Comparison of ENCODE assay signal across 2 cellular contexts in the genomic region with DNA sequence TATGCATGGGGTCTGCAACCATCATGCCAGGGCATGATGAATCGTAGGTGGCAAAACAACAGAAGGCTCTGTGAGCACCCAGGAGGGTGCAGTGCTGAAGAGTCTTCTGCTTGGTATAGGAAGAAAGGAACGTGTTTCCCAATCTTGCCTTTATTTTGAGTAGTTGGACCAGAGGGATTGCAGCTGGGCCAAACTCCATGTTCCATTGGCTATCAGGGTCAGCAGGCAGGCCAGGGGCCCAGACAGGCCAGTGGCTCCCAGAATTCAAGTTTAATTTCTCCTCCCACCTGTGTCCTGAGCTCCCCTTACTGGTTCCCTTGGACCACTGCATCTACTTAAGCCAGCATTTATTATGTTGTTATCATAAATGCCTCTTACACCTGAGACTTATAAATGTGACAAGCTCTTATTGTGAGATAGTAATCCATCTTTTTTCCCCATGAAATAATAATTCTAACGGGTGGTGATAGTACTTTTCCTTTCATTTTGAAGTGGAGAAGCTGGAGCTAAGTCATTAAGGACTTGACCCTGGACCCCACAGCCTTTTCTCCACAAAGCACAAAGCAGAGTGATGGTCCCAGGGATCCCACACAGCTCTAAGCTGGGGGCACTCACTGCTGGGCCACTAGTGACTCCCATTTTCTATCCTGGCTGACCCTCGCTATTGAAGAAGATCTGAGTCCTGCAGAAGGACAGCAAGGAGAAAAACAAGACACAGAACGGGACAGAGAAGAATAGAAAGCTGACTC.
TF ChIP-seq lines count a peak whose summit lies in the region.

No MANE protein-coding gene starts in this region.

TF ChIP-seq in SK-N-SH, 30 proteins besides CTCF, POLR2A, EP300 and RAD21:
- TF ChIP-seq, protein P1, sequence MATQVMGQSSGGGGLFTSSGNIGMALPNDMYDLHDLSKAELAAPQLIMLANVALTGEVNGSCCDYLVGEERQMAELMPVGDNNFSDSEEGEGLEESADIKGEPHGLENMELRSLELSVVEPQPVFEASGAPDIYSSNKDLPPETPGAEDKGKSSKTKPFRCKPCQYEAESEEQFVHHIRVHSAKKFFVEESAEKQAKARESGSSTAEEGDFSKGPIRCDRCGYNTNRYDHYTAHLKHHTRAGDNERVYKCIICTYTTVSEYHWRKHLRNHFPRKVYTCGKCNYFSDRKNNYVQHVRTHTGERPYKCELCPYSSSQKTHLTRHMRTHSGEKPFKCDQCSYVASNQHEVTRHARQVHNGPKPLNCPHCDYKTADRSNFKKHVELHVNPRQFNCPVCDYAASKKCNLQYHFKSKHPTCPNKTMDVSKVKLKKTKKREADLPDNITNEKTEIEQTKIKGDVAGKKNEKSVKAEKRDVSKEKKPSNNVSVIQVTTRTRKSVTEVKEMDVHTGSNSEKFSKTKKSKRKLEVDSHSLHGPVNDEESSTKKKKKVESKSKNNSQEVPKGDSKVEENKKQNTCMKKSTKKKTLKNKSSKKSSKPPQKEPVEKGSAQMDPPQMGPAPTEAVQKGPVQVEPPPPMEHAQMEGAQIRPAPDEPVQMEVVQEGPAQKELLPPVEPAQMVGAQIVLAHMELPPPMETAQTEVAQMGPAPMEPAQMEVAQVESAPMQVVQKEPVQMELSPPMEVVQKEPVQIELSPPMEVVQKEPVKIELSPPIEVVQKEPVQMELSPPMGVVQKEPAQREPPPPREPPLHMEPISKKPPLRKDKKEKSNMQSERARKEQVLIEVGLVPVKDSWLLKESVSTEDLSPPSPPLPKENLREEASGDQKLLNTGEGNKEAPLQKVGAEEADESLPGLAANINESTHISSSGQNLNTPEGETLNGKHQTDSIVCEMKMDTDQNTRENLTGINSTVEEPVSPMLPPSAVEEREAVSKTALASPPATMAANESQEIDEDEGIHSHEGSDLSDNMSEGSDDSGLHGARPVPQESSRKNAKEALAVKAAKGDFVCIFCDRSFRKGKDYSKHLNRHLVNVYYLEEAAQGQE (IDR thresholded peaks at IDR 0.05; ENCODE audit: low read depth, low read length), result no peak
- TF ChIP-seq, protein P2, sequence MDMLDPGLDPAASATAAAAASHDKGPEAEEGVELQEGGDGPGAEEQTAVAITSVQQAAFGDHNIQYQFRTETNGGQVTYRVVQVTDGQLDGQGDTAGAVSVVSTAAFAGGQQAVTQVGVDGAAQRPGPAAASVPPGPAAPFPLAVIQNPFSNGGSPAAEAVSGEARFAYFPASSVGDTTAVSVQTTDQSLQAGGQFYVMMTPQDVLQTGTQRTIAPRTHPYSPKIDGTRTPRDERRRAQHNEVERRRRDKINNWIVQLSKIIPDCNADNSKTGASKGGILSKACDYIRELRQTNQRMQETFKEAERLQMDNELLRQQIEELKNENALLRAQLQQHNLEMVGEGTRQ (IDR thresholded peaks at IDR 0.05; ENCODE audit: borderline replicate concordance, low read depth, low read length), result no peak
TF ChIP-seq in SK-N-SH: peak in this region for 0.

TF ChIP-seq in SK-N-SH treated with all-trans-retinoic acid at 6 μM for 48 hours, 23 proteins besides CTCF, POLR2A, EP300 and RAD21 (continued from another document):
- TF ChIP-seq, protein P3, sequence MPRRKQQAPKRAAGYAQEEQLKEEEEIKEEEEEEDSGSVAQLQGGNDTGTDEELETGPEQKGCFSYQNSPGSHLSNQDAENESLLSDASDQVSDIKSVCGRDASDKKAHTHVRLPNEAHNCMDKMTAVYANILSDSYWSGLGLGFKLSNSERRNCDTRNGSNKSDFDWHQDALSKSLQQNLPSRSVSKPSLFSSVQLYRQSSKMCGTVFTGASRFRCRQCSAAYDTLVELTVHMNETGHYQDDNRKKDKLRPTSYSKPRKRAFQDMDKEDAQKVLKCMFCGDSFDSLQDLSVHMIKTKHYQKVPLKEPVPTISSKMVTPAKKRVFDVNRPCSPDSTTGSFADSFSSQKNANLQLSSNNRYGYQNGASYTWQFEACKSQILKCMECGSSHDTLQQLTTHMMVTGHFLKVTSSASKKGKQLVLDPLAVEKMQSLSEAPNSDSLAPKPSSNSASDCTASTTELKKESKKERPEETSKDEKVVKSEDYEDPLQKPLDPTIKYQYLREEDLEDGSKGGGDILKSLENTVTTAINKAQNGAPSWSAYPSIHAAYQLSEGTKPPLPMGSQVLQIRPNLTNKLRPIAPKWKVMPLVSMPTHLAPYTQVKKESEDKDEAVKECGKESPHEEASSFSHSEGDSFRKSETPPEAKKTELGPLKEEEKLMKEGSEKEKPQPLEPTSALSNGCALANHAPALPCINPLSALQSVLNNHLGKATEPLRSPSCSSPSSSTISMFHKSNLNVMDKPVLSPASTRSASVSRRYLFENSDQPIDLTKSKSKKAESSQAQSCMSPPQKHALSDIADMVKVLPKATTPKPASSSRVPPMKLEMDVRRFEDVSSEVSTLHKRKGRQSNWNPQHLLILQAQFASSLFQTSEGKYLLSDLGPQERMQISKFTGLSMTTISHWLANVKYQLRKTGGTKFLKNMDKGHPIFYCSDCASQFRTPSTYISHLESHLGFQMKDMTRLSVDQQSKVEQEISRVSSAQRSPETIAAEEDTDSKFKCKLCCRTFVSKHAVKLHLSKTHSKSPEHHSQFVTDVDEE (CRISPR knock-in tag; IDR thresholded peaks at IDR 0.05), result no peak
- TF ChIP-seq ZNF70 (CRISPR knock-in tag; IDR thresholded peaks at IDR 0.05) (no peak), ZNF8 (CRISPR knock-in tag; IDR thresholded peaks at IDR 0.05) (no peak), ARNTL (CRISPR knock-in tag; IDR thresholded peaks at IDR 0.05; ENCODE audit: borderline replicate concordance, low read depth) (no peak), GLIS3 (CRISPR knock-in tag; IDR thresholded peaks at IDR 0.05) (no peak), PPARA (CRISPR knock-in tag; IDR thresholded peaks at IDR 0.05; ENCODE audit: borderline replicate concordance) (no peak), OSR1 (CRISPR knock-in tag; IDR thresholded peaks at IDR 0.05) (no peak), ZFP30 (CRISPR knock-in tag; IDR thresholded peaks at IDR 0.05) (no peak), BACH2 (CRISPR knock-in tag; IDR thresholded peaks at IDR 0.05; ENCODE audit: borderline replicate concordance) (no peak)
- TF ChIP-seq, protein P4, sequence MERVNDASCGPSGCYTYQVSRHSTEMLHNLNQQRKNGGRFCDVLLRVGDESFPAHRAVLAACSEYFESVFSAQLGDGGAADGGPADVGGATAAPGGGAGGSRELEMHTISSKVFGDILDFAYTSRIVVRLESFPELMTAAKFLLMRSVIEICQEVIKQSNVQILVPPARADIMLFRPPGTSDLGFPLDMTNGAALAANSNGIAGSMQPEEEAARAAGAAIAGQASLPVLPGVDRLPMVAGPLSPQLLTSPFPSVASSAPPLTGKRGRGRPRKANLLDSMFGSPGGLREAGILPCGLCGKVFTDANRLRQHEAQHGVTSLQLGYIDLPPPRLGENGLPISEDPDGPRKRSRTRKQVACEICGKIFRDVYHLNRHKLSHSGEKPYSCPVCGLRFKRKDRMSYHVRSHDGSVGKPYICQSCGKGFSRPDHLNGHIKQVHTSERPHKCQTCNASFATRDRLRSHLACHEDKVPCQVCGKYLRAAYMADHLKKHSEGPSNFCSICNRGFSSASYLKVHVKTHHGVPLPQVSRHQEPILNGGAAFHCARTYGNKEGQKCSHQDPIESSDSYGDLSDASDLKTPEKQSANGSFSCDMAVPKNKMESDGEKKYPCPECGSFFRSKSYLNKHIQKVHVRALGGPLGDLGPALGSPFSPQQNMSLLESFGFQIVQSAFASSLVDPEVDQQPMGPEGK (CRISPR knock-in tag; IDR thresholded peaks at IDR 0.05; ENCODE audit: borderline replicate concordance), result no peak
